In the genomic region with DNA sequence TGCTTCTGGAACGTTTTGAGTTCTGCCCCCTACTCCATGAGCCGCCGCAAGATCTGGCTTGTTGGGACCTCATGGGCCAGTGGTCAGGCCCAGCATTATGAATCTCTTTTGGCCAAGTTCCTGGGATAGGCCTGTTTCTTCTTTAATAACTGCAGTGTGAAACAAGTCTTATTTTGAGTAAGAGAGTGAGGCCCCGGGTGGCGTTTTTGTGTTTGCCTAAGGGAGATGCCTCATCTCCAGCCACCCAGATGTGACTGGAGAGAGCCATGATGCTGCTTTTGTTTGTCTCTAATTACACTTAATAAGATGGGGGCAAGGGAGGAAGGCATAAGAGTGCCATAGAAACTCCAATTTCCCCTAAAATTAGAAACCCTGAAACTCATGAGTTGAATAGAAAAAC, we compare ENCODE assay signal across 12 cellular contexts. TPM values are rescaled to one million over a fixed set of nuclear protein-coding genes. Genes with fewer than 3 reads are reported as not detected.
A peak's percentile ranks its signal among the peaks of the same experiment; 100 is the strongest.
DNase-seq lines count a peak whose midpoint lies in the region; ATAC-seq and TF ChIP-seq lines count a peak whose summit lies in the region.
"Had no signal": no experiment of that assay in that cellular context is flagged by ENCODE, and none has a peak within 500 bp of the region (broad histone marks: within the 10 kb centered on the region; RNA-seq: fewer than 3 reads in every experiment).

No MANE protein-coding gene starts in this region.

- DNase-seq in WERI-Rb-1: no peak
- DNase-seq in neural progenitor cell (ENCODE audit: low spot score): no peak
- DNase-seq in putamen (ENCODE audit: low spot score): no peak
- DNase-seq in head of caudate nucleus: no peak
- DNase-seq: MG63, NCI-H446, testis had no signal

- peaks cover 2% of the 10 kb centered on the region for H3K27me3 Mint-ChIP-seq in neural progenitor cell (ENCODE audit: insufficient read depth, low read depth)

- H3K4me3 ChIP-seq in BLaER1: no peak overlapping the region
- no peak overlapping the region for H3K4me3 ChIP-seq in WERI-Rb-1 (ENCODE audit: low read depth, low read length)
- H3K4me3 ChIP-seq in neural progenitor cell: no peak overlapping the region
- H3K4me3 ChIP-seq: MG63, testis had no signal

- H3K9me3 Mint-ChIP-seq in neural progenitor cell: peaks cover 14% of the 10 kb centered on the region

- peak; percentile 36 for ATAC-seq in GM19452 (IDR thresholded peaks at IDR 0.05; ENCODE audit: unreplicated experiment)
- no peak for ATAC-seq in GM18867 (IDR thresholded peaks at IDR 0.05; ENCODE audit: unreplicated experiment)
- ATAC-seq in HG03025 (IDR thresholded peaks at IDR 0.05; ENCODE audit: low FRiP score, unreplicated experiment): no peak

- H3K27ac ChIP-seq in BLaER1 (no peak overlapping the region), WERI-Rb-1 (peak overlapping the region; percentile 94), neural progenitor cell (peak overlapping the region; percentile 53)
- H3K27ac ChIP-seq: parathyroid adenoma, testis had no signal

- peaks cover 6% of the 10 kb centered on the region for H3K36me3 Mint-ChIP-seq in neural progenitor cell

- H3F3A ChIP-seq in neural progenitor cell (ENCODE audit: low read depth): peaks cover 20% of the 10 kb centered on the region

- intact Hi-C loops in head of caudate nucleus (cut with DNase I): loop anchor here (10.0 kb wide), 1 partner anchor 79 kb away; no protein-coding TSS in a partner anchor

- H3K36me3 ChIP-seq in BLaER1 (peaks cover 7% of the 10 kb centered on the region; the same call in 1 of the 2 replicates), WERI-Rb-1 (peaks cover 8% of the 10 kb centered on the region), neural progenitor cell (no peaks in the 10 kb centered on the region)
- H3K36me3 ChIP-seq: MG63 had no signal

- H3K79me2 ChIP-seq in neural progenitor cell (ENCODE audit: low read depth): peaks cover 61% of the 10 kb centered on the region

- peaks cover 66% of the 10 kb centered on the region for H3K4me1 Mint-ChIP-seq in neural progenitor cell

- H3K9me3 ChIP-seq in BLaER1: peaks cover 14% of the 10 kb centered on the region
- no peaks in the 10 kb centered on the region for H3K9me3 ChIP-seq in WERI-Rb-1 (ENCODE audit: severe bottlenecking)
- H3K9me3 ChIP-seq in neural progenitor cell (ENCODE audit: low read depth): no peaks in the 10 kb centered on the region
- H3K9me3 ChIP-seq: testis had no signal

- H3K27me3 ChIP-seq in BLaER1: no peaks in the 10 kb centered on the region
- H3K27me3 ChIP-seq in WERI-Rb-1 (ENCODE audit: insufficient read depth, low read depth, severe bottlenecking): no peaks in the 10 kb centered on the region
- no peaks in the 10 kb centered on the region for H3K27me3 ChIP-seq in neural progenitor cell
- H3K27me3 ChIP-seq: MG63, testis had no signal

- no peak for TF ChIP-seq CTCF in WERI-Rb-1 (IDR thresholded peaks at IDR 0.05; ENCODE audit: low read depth, low read length)
- no peak for TF ChIP-seq CTCF in neural progenitor cell (IDR thresholded peaks at IDR 0.05)

- no peak overlapping the region for H2AFZ ChIP-seq in neural progenitor cell (replicated peaks)
- H2AFZ ChIP-seq: parathyroid adenoma had no signal

- peak overlapping the region; percentile 82 for H3K27ac Mint-ChIP-seq in neural progenitor cell

- H3K4me2 ChIP-seq in BLaER1: peak overlapping the region; percentile 29
- H3K4me2 ChIP-seq in neural progenitor cell: peak overlapping the region; percentile 64

- peaks cover 14% of the 10 kb centered on the region for H3K4me1 ChIP-seq in BLaER1
- H3K4me1 ChIP-seq in neural progenitor cell: peaks cover 54% of the 10 kb centered on the region
- H3K4me1 ChIP-seq: testis had no signal

- peaks cover 19% of the 10 kb centered on the region; the same call in 1 of the 2 replicates for H4K20me1 ChIP-seq in BLaER1
- H4K20me1 ChIP-seq in neural progenitor cell (ENCODE audit: low read depth): peaks cover 38% of the 10 kb centered on the region

- no peak overlapping the region for H3K9ac ChIP-seq in BLaER1
- no peak overlapping the region for H3K9ac ChIP-seq in neural progenitor cell
- H3K9ac ChIP-seq: parathyroid adenoma had no signal

- no peak overlapping the region for H3K4me3 Mint-ChIP-seq in neural progenitor cell

RNA-seq across cellular contexts. Expression of a gene that starts 39.8 kb away (rescaled TPM):
- total RNA-seq in neural progenitor cell (ENCODE audit: low replicate concordance): 16.4 and 19.2 TPM in 2 replicates
